Comparison of ENCODE assay signal across 1 cellular context in genomic region chr4:158782539-158783360, GRCh38.
TF ChIP-seq lines count a peak whose summit lies in the region.

No MANE protein-coding gene starts in this region.

TF ChIP-seq in GM23338, 12 proteins besides CTCF, POLR2A, EP300 and RAD21 (continued from another document):
- TF ChIP-seq, protein P1, sequence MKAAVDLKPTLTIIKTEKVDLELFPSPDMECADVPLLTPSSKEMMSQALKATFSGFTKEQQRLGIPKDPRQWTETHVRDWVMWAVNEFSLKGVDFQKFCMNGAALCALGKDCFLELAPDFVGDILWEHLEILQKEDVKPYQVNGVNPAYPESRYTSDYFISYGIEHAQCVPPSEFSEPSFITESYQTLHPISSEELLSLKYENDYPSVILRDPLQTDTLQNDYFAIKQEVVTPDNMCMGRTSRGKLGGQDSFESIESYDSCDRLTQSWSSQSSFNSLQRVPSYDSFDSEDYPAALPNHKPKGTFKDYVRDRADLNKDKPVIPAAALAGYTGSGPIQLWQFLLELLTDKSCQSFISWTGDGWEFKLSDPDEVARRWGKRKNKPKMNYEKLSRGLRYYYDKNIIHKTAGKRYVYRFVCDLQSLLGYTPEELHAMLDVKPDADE (IDR thresholded peaks at IDR 0.05), result no peak
- TF ChIP-seq NANOG (IDR thresholded peaks at IDR 0.05; ENCODE audit: borderline replicate concordance) (no peak), ZNF331 (CRISPR knock-in tag; IDR thresholded peaks at IDR 0.05; ENCODE audit: low read depth) (no peak), STAT1 (IDR thresholded peaks at IDR 0.05; ENCODE audit: unreplicated experiment) (no peak)
